ENCODE assay signal across 10 cellular contexts in genomic region chr17:38672788-38673713, GRCh38. TPM values are rescaled to one million over a fixed set of nuclear protein-coding genes. Genes with fewer than 3 reads are reported as not detected.
A peak's percentile ranks its signal among the peaks of the same experiment; 100 is the strongest.
DNase-seq lines count a peak whose midpoint lies in the region; TF ChIP-seq lines count a peak whose summit lies in the region.
"Had no signal": no experiment of that assay in that cellular context is flagged by ENCODE, and none has a peak within 500 bp of the region (broad histone marks: within the 10 kb centered on the region; RNA-seq: fewer than 3 reads in every experiment).

No MANE protein-coding gene starts in this region.

- no peak overlapping the region for H3K4me3 ChIP-seq in CD8-positive, alpha-beta memory T cell (ENCODE audit: low read length)
- H3K4me3 ChIP-seq in colonic mucosa (peak overlapping the region; percentile 60), neural progenitor cell (peak overlapping the region; percentile 72)

- peaks cover 35% of the 10 kb centered on the region for H4K20me1 ChIP-seq in neural progenitor cell (ENCODE audit: low read depth)

- peak overlapping the region in 6 of 7 donors; percentile 11 to 82 (median 61) for H3K4me3 Mint-ChIP-seq in CD8-positive, alpha-beta memory T cell
- H3K4me3 Mint-ChIP-seq in neural progenitor cell = peak overlapping the region; percentile 93
- H3K4me3 Mint-ChIP-seq in CD14-positive monocyte = peak overlapping the region in 1 of 2 donors; percentile 84

- peaks cover 39 to 62% of the 10 kb centered on the region in 2 donors for H3K27me3 Mint-ChIP-seq in CD8-positive, alpha-beta memory T cell
- H3K27me3 Mint-ChIP-seq in neural progenitor cell (ENCODE audit: insufficient read depth, low read depth) (peaks cover 50% of the 10 kb centered on the region), CD14-positive monocyte (ENCODE audit: low read depth in 3 of 3) (peaks cover 73 to 93% (median 88%) of the 10 kb centered on the region in 3 donors)

- H3K9ac ChIP-seq in colonic mucosa (ENCODE audit: low read depth in 2 of 2, low read length in 2 of 2) (no peak overlapping the region), neural progenitor cell (peak overlapping the region; percentile 50)

- CTCF ChIA-PET in CD8-positive, alpha-beta memory T cell (lab: Charles Lee) = interaction anchor here (1.2 to 10.7 kb wide), 3 partner anchors 34 to 115 kb away, joined by 3 to 140 read pairs (median 6); no protein-coding TSS in a partner anchor

- peaks cover 36% of the 10 kb centered on the region for H3F3A ChIP-seq in neural progenitor cell (ENCODE audit: low read depth)

- H2AFZ ChIP-seq in neural progenitor cell (replicated peaks) = no peak overlapping the region

- H3K27ac Mint-ChIP-seq in CD8-positive, alpha-beta memory T cell = no peak overlapping the region
- H3K27ac Mint-ChIP-seq in neural progenitor cell (no peak overlapping the region), CD14-positive monocyte (no peak overlapping the region)

- peak overlapping the region; percentile 100 for H3K4me2 ChIP-seq in neural progenitor cell

- H3K4me1 ChIP-seq in CD8-positive, alpha-beta memory T cell (ENCODE audit: insufficient read depth, low read length) = peaks cover 7% of the 10 kb centered on the region
- no peaks in the 10 kb centered on the region for H3K4me1 ChIP-seq in colonic mucosa
- H3K4me1 ChIP-seq in neural progenitor cell = peaks cover 38% of the 10 kb centered on the region

- H3K36me3 Mint-ChIP-seq in CD8-positive, alpha-beta memory T cell = no peaks in the 10 kb centered on the region
- H3K36me3 Mint-ChIP-seq in neural progenitor cell = no peaks in the 10 kb centered on the region
- H3K36me3 Mint-ChIP-seq in CD14-positive monocyte = peaks cover 7 to 22% of the 10 kb centered on the region in 2 donors

- no peak for TF ChIP-seq CTCF in colonic mucosa (IDR thresholded peaks at IDR 0.05)
- TF ChIP-seq CTCF in neural progenitor cell (IDR thresholded peaks at IDR 0.05) = no peak
- no peak for TF ChIP-seq CTCF in CD14-positive monocyte (IDR thresholded peaks at IDR 0.05)

- peaks cover 13 to 21% (median 16%) of the 10 kb centered on the region in 3 donors for H3K4me1 Mint-ChIP-seq in CD8-positive, alpha-beta memory T cell
- H3K4me1 Mint-ChIP-seq in neural progenitor cell (peaks cover 41% of the 10 kb centered on the region), CD14-positive monocyte (peaks cover 27% of the 10 kb centered on the region)

- no peaks in the 10 kb centered on the region for H3K36me3 ChIP-seq in CD8-positive, alpha-beta memory T cell (ENCODE audit: insufficient read depth, low read length)
- H3K36me3 ChIP-seq in colonic mucosa (no peaks in the 10 kb centered on the region), neural progenitor cell (no peaks in the 10 kb centered on the region)

- H3K9me3 Mint-ChIP-seq in CD8-positive, alpha-beta memory T cell = no peaks in the 10 kb centered on the region
- H3K9me3 Mint-ChIP-seq in neural progenitor cell (no peaks in the 10 kb centered on the region), CD14-positive monocyte (peaks cover 0 to 33% (median 8%) of the 10 kb centered on the region in 7 donors)

- POLR2A ChIA-PET in CD8-positive, alpha-beta memory T cell (lab: Charles Lee) = no interaction called here

- intact Hi-C loops in colonic mucosa (cut with DNase I) = no loop called here
- intact Hi-C loops in CD14-positive monocyte (cut with micrococcal nuclease) = no loop called here

- peaks cover 26% of the 10 kb centered on the region for H3K79me2 ChIP-seq in neural progenitor cell (ENCODE audit: low read depth)

- H3K9me3 ChIP-seq in CD8-positive, alpha-beta memory T cell (ENCODE audit: low read length) = no peaks in the 10 kb centered on the region
- H3K9me3 ChIP-seq in colonic mucosa (no peaks in the 10 kb centered on the region), neural progenitor cell (ENCODE audit: low read depth) (no peaks in the 10 kb centered on the region)

- no peak for DNase-seq in CD8-positive, alpha-beta memory T cell
- DNase-seq in NCI-H69 (lab: John Stamatoyannopoulos, UW) (peak; percentile 36), colonic mucosa (no peak), neural progenitor cell (ENCODE audit: low spot score) (peak; percentile 50), NCI-H2081 (lab: John Stamatoyannopoulos, UW) (no peak), dedifferentiated amniotic fluid mesenchymal stem cell (ENCODE audit: extremely low spot score) (no peak), CD14-positive monocyte (ENCODE audit: low spot score) (no peak), cerebellum (ENCODE audit: low spot score) (no peak)
- DNase-seq: GOT3, kidney glomerular epithelial cell had no signal

- no peak overlapping the region for H3K27ac ChIP-seq in CD8-positive, alpha-beta memory T cell (ENCODE audit: low read depth, low read length)
- no peak overlapping the region for H3K27ac ChIP-seq in colonic mucosa
- no peak overlapping the region for H3K27ac ChIP-seq in neural progenitor cell

- peaks cover 14% of the 10 kb centered on the region for H3K27me3 ChIP-seq in CD8-positive, alpha-beta memory T cell (ENCODE audit: insufficient read depth, low read length, poor library complexity, severe bottlenecking)
- peaks cover 49% of the 10 kb centered on the region for H3K27me3 ChIP-seq in colonic mucosa
- H3K27me3 ChIP-seq in neural progenitor cell = peaks cover 88% of the 10 kb centered on the region

RNA-seq across cellular contexts. Expression of gene EPOP, which starts 1.7 kb away (rescaled TPM):
- total RNA-seq in CD8-positive, alpha-beta memory T cell = 10 to 100 TPM; 47.0 to 50.0 TPM
- polyA plus RNA-seq in CD8-positive, alpha-beta memory T cell = 0.10 TPM
- total RNA-seq in colonic mucosa (1 to 10 TPM; 1.1 to 1.8 TPM), neural progenitor cell (ENCODE audit: low replicate concordance) (8.0 and 19.3 TPM in 2 replicates), cerebellum (0.82 TPM)
- not detected for polyA plus RNA-seq in CD14-positive monocyte

RNA-seq across cellular contexts. Expression of gene MLLT6, which starts 32.0 kb away (rescaled TPM):
- 100 to 1,000 TPM; 197 to 202 TPM for total RNA-seq in CD8-positive, alpha-beta memory T cell
- 15.9 TPM for polyA plus RNA-seq in CD8-positive, alpha-beta memory T cell
- total RNA-seq in colonic mucosa = 100 to 1,000 TPM in 1 of 2 donors, 10 to 100 TPM in 1; 74.1 to 109 TPM
- total RNA-seq in neural progenitor cell (ENCODE audit: low replicate concordance) = 7.4 and 24.4 TPM in 2 replicates
- under 1 TPM; 0.72 to 0.82 TPM for polyA plus RNA-seq in CD14-positive monocyte
- total RNA-seq in cerebellum = 44.0 TPM

RNA-seq across cellular contexts. Expression of gene CISD3, which starts 57.1 kb away (rescaled TPM):
- 10 to 100 TPM; 58.2 to 59.6 TPM for total RNA-seq in CD8-positive, alpha-beta memory T cell
- polyA plus RNA-seq in CD8-positive, alpha-beta memory T cell = 73.4 TPM
- 100 to 1,000 TPM in 1 of 2 donors, 10 to 100 TPM in 1; 82.2 to 152 TPM for total RNA-seq in colonic mucosa
- 0.60 and 1.0 TPM in 2 replicates for total RNA-seq in neural progenitor cell (ENCODE audit: low replicate concordance)
- 10 to 100 TPM; 53.4 to 61.2 TPM for polyA plus RNA-seq in CD14-positive monocyte
- 0.91 TPM for total RNA-seq in cerebellum

Comparison
In these comparisons a context has a peak if more than half of its experiments do, and no peak if none do; other contexts are left out.
1. DNase-seq: peak in NCI-H69 (single experiment) and neural progenitor cell (single experiment); none in CD8-positive, alpha-beta memory T cell (0 of 5), colonic mucosa (single experiment), NCI-H2081 (0 of 2), dedifferentiated amniotic fluid mesenchymal stem cell (single experiment), CD14-positive monocyte (single experiment) and cerebellum (single experiment).
2. RNA of gene CISD3, which starts 57.1 kb away (total RNA-seq): 82.2 to 152 TPM in colonic mucosa and 58.2 to 59.6 TPM in CD8-positive, alpha-beta memory T cell; 0.91 TPM in cerebellum (single experiment) and 0.60 to 1.0 TPM in neural progenitor cell; every median in the first group is over 10 times any median in the second.